26 cellular contexts compared by ENCODE assay signal in genomic region chr17:8267480-8268147, GRCh38. TPM values are rescaled to one million over a fixed set of nuclear protein-coding genes. Genes with fewer than 3 reads are reported as not detected.
DNase-seq lines count a peak whose midpoint lies in the region; FAIRE-seq and TF ChIP-seq lines count a peak whose summit lies in the region.
"Had no signal": no experiment of that assay in that cellular context is flagged by ENCODE, and none has a peak within 500 bp of the region (broad histone marks: within the 10 kb centered on the region; RNA-seq: fewer than 3 reads in every experiment).

No MANE protein-coding gene starts in this region.

- H3K4me3 ChIP-seq in small intestine (ENCODE audit: low read depth in 1 of 2, low read length in 2 of 2) (no peak overlapping the region), uterus (no peak overlapping the region)
- H3K4me3 ChIP-seq: HAP-1, PC-9, SJSA1 had no signal

- H3K36me3 ChIP-seq in small intestine (ENCODE audit: control insufficient read depth in 2 of 2, insufficient read depth in 2 of 2, low read length in 2 of 2) (peaks cover 3 to 9% of the 10 kb centered on the region in 2 donors), uterus (no peaks in the 10 kb centered on the region)

- intact Hi-C loops in uterus (cut with DNase I; ENCODE audit: low total_unique reads): no loop called here

- WGBS in small intestine, 3 donors: 90 to 93% (median 90%) methylated on average over 13 of the region's 13 CpGs

- H3K27ac ChIP-seq in small intestine (ENCODE audit: low read depth in 1 of 2, low read length in 1 of 2) (no peak overlapping the region), uterus (no peak overlapping the region)
- H3K27ac ChIP-seq: HL-60, PC-9, SJSA1 had no signal

- H3K4me1 ChIP-seq in small intestine (ENCODE audit: control insufficient read depth in 2 of 2, insufficient read depth in 1 of 2, low read depth in 1 of 2, low read length in 1 of 2) (no peaks in the 10 kb centered on the region), uterus (no peaks in the 10 kb centered on the region)
- H3K4me1 ChIP-seq: HAP-1, SJSA1 had no signal

- H3K27me3 ChIP-seq in small intestine (ENCODE audit: control insufficient read depth in 2 of 2, insufficient read depth in 2 of 2, low read length in 2 of 2): no peaks in the 10 kb centered on the region
- no peaks in the 10 kb centered on the region for H3K27me3 ChIP-seq in uterus
- H3K27me3 ChIP-seq: SJSA1 had no signal

- DNase-seq in RCC 7860 (ENCODE audit: low spot score) (no peak), small intestine (no peak), uterus (no peak)
- no peak for DNase-seq in activated CD4-positive, CD25-positive, alpha-beta regulatory T cell (lab: John Stamatoyannopoulos, UW)
- DNase-seq: C1 segment of cervical spinal cord; CD4-positive, alpha-beta memory T cell; COR-L47; DMS53; GDM1; GOT3; NCI-H1048; NCI-H1417; NCI-H1694; NCI-H2029 treated with DMSO at 0.1 percent for 48 hours; NCI-H446 treated with DMSO at 0.1 percent for 48 hours; NCI-H526 treated with DMSO at 0.1 percent for 48 hours; PC-9; Right ventricle myocardium superior; RPMI8226 had no signal

- peak; percentile 85 for FAIRE-seq in RCC 7860 (lab: Jason Lieb, UNC)
- peak; percentile 23 for FAIRE-seq in endometrium (lab: Jason Lieb, UNC)
- FAIRE-seq in small intestine (lab: Jason Lieb, UNC): peak; percentile 23
- FAIRE-seq: GM12891 had no signal

- no peak for TF ChIP-seq CTCF in uterus (IDR thresholded peaks at IDR 0.05)

- no peaks in the 10 kb centered on the region for H3K9me3 ChIP-seq in small intestine (ENCODE audit: control insufficient read depth, low read depth)
- no peaks in the 10 kb centered on the region for H3K9me3 ChIP-seq in uterus
- H3K9me3 ChIP-seq: HAP-1, SJSA1 had no signal

- TF ChIP-seq POLR2A in uterus (IDR thresholded peaks at IDR 0.05): no peak

RNA-seq across cellular contexts. Expression of gene PFAS, which starts 18.5 kb away (rescaled TPM):
- polyA plus RNA-seq in small intestine: 10 to 100 TPM in 2 of 3 donors, 1 to 10 TPM in 1; 6.9 to 16.9 (median 10.3) TPM
- 10 to 100 TPM; 13.6 to 54.0 (median 40.0) TPM for total RNA-seq in uterus

RNA-seq across cellular contexts. Expression of gene CTC1, which starts 19.8 kb away (rescaled TPM):
- polyA plus RNA-seq in small intestine: 10 to 100 TPM; 10.1 to 16.8 (median 16.2) TPM
- 10 to 100 TPM in 3 of 4 donors, 1 to 10 TPM in 1; 8.2 to 83.0 (median 20.0) TPM for total RNA-seq in uterus

RNA-seq across cellular contexts. Expression of gene RANGRF, which starts 20.9 kb away (rescaled TPM):
- 10 to 100 TPM; 15.0 to 40.4 (median 27.0) TPM for polyA plus RNA-seq in small intestine
- total RNA-seq in uterus: 10 to 100 TPM in 2 of 4 donors, 1 to 10 TPM in 2; 5.1 to 39.6 (median 16.4) TPM

RNA-seq across cellular contexts. Expression of gene SLC25A35, which starts 27.6 kb away (rescaled TPM):
- 1 to 10 TPM; 2.2 to 4.9 (median 2.7) TPM for polyA plus RNA-seq in small intestine
- total RNA-seq in uterus: 1 to 10 TPM in 2 of 4 donors, under 1 TPM in 2; 0.29 to 3.4 (median 0.95) TPM

RNA-seq across cellular contexts. Expression of gene ARHGEF15, which starts 42.4 kb away (rescaled TPM):
- 10 to 100 TPM in 1 of 3 donors, 1 to 10 TPM in 1, under 1 TPM in 1; 0.22 to 13.6 (median 1.4) TPM for polyA plus RNA-seq in small intestine
- total RNA-seq in uterus: 10 to 100 TPM in 1 of 4 donors, 1 to 10 TPM in 3; 1.0 to 35.5 (median 4.8) TPM
- total RNA-seq: A673; CD4-positive, alpha-beta memory T cell; Daoy; PC-9; SJSA1 had no signal
- polyA plus RNA-seq: CD4-positive, alpha-beta memory T cell had no signal
